In genomic region chr13:27961227-27962085, GRCh38 we compare ENCODE assay signal across 13 cellular contexts. TPM values are rescaled to one million over a fixed set of nuclear protein-coding genes. Genes with fewer than 3 reads are reported as not detected.
A peak's percentile ranks its signal among the peaks of the same experiment; 100 is the strongest.
DNase-seq lines count a peak whose midpoint lies in the region; ATAC-seq and TF ChIP-seq lines count a peak whose summit lies in the region.
"Had no signal": no experiment of that assay in that cellular context is flagged by ENCODE, and none has a peak within 500 bp of the region (broad histone marks: within the 10 kb centered on the region; RNA-seq: fewer than 3 reads in every experiment).

No MANE protein-coding gene starts in this region.

- H3K27me3 ChIP-seq in ACC112 (ENCODE audit: insufficient read depth, low read length), result peaks cover 96% of the 10 kb centered on the region
- peaks cover 61% of the 10 kb centered on the region for H3K27me3 ChIP-seq in HL-60 (ENCODE audit: insufficient read depth, poor library complexity, severe bottlenecking)
- peaks cover 24 to 49% of the 10 kb centered on the region in 2 donors for H3K27me3 ChIP-seq in right atrium auricular region
- H3K27me3 ChIP-seq in osteoblast (ENCODE audit: insufficient read depth, low read length), result peaks cover 69% of the 10 kb centered on the region

- ATAC-seq in HG03520 (IDR thresholded peaks at IDR 0.05; ENCODE audit: unreplicated experiment) (no peak), GM19455 (IDR thresholded peaks at IDR 0.05; ENCODE audit: unreplicated experiment) (no peak), HG03039 (IDR thresholded peaks at IDR 0.05; ENCODE audit: unreplicated experiment) (no peak)

- H2AFZ ChIP-seq in ACC112 (ENCODE audit: low read length, unreplicated experiment) (no peak overlapping the region), osteoblast (ENCODE audit: low read length) (no peak overlapping the region)

- no peaks in the 10 kb centered on the region for H4K20me1 ChIP-seq in osteoblast (ENCODE audit: insufficient read depth, low read length)

- DNase-seq in HL-60 (ENCODE audit: low read depth in 1 of 2, low spot score in 1 of 2), result no peak
- DNase-seq in right atrium auricular region (ENCODE audit: low spot score), result no peak
- DNase-seq in osteoblast (ENCODE audit: insufficient read length, low spot score, missing footprints), result peak; percentile 48
- DNase-seq in SK-N-DZ (ENCODE audit: low spot score), result no peak
- DNase-seq: amniotic stem cell had no signal

- H3K79me2 ChIP-seq in ACC112 (ENCODE audit: control insufficient read depth, insufficient read depth, low read length, unreplicated experiment) (no peaks in the 10 kb centered on the region), osteoblast (ENCODE audit: insufficient read depth, low read length) (no peaks in the 10 kb centered on the region)

- H3K27ac ChIP-seq in ACC112 (ENCODE audit: low read depth, low read length) (no peak overlapping the region), HL-60 (replicated peaks) (no peak overlapping the region; the same call in 1 of the 2 replicates), right atrium auricular region (no peak overlapping the region), osteoblast (ENCODE audit: low read depth, low read length) (no peak overlapping the region)
- H3K27ac ChIP-seq: skin epidermis had no signal

- H3K4me3 ChIP-seq in ACC112 (ENCODE audit: low read depth, low read length), result peak overlapping the region; percentile 55
- H3K4me3 ChIP-seq in HL-60 (replicated peaks; ENCODE audit: insufficient read depth, low read length), result peak overlapping the region; percentile 45
- H3K4me3 ChIP-seq in right atrium auricular region, result peak overlapping the region; percentile 4 to 38
- H3K4me3 ChIP-seq in osteoblast (ENCODE audit: insufficient read depth, low read length), result no peak overlapping the region

- no peaks in the 10 kb centered on the region for H3K9me3 ChIP-seq in right atrium auricular region
- H3K9me3 ChIP-seq in osteoblast (ENCODE audit: low read depth, low read length), result no peaks in the 10 kb centered on the region

- no peak overlapping the region for H3K4me2 ChIP-seq in osteoblast (ENCODE audit: insufficient read depth, low read length)

- H3K36me3 ChIP-seq in ACC112 (ENCODE audit: insufficient read depth, low read length) (no peaks in the 10 kb centered on the region), right atrium auricular region (no peaks in the 10 kb centered on the region), osteoblast (ENCODE audit: insufficient read depth, low read length) (no peaks in the 10 kb centered on the region)

- no peak for TF ChIP-seq CTCF in HL-60 (IDR thresholded peaks at IDR 0.05; ENCODE audit: insufficient read depth, low read length)
- TF ChIP-seq CTCF in right atrium auricular region (IDR thresholded peaks at IDR 0.05), result no peak
- no peak for TF ChIP-seq CTCF in osteoblast (IDR thresholded peaks at IDR 0.05; ENCODE audit: extremely low read depth, low read depth, low read length)

- H3K4me1 ChIP-seq in ACC112 (ENCODE audit: control insufficient read depth, insufficient read depth, low read length, unreplicated experiment) (no peaks in the 10 kb centered on the region), right atrium auricular region (peaks cover 0 to 20% of the 10 kb centered on the region in 2 donors), osteoblast (ENCODE audit: insufficient read depth, low read length) (no peaks in the 10 kb centered on the region)

RNA-seq across cellular contexts. Expression of gene CDX2, which starts 7.7 kb away (rescaled TPM):
- total RNA-seq in right atrium auricular region (not detected), osteoblast (not detected in 2 replicates)
- polyA plus RNA-seq in SK-N-DZ (2014; cell fraction: cytosol; rRNA removed), result not detected in 2 replicates
- not detected in 2 replicates for polyA plus RNA-seq in SK-N-DZ (2014; cell fraction: nucleus; rRNA removed)
- total RNA-seq: activated CD4-positive, alpha-beta memory T cell treated with anti-CD3 and anti-CD28 coated beads for 36 hours had no signal
- polyA plus RNA-seq: BJ had no signal

RNA-seq across cellular contexts. Expression of gene URAD, which starts 27.0 kb away (rescaled TPM):
- not detected for total RNA-seq in right atrium auricular region
- not detected in 2 replicates for total RNA-seq in osteoblast
- not detected in 2 replicates for polyA plus RNA-seq in SK-N-DZ (2014; cell fraction: cytosol; rRNA removed)
- polyA plus RNA-seq in SK-N-DZ (2014; cell fraction: nucleus; rRNA removed), result not detected in 2 replicates
- total RNA-seq: activated CD4-positive, alpha-beta memory T cell treated with anti-CD3 and anti-CD28 coated beads for 36 hours had no signal
- polyA plus RNA-seq: BJ, esophagus had no signal

RNA-seq across cellular contexts. Expression of gene PDX1, which starts 41.7 kb away (rescaled TPM):
- total RNA-seq in right atrium auricular region, result not detected
- not detected in 2 replicates for total RNA-seq in osteoblast
- not detected in 2 replicates for polyA plus RNA-seq in SK-N-DZ (2014; cell fraction: cytosol; rRNA removed)
- polyA plus RNA-seq in SK-N-DZ (2014; cell fraction: nucleus; rRNA removed), result not detected in 2 replicates
- total RNA-seq: activated CD4-positive, alpha-beta memory T cell treated with anti-CD3 and anti-CD28 coated beads for 36 hours had no signal
- polyA plus RNA-seq: BJ, esophagus had no signal
